ENCODE assay signal across 9 cellular contexts in the genomic region with DNA sequence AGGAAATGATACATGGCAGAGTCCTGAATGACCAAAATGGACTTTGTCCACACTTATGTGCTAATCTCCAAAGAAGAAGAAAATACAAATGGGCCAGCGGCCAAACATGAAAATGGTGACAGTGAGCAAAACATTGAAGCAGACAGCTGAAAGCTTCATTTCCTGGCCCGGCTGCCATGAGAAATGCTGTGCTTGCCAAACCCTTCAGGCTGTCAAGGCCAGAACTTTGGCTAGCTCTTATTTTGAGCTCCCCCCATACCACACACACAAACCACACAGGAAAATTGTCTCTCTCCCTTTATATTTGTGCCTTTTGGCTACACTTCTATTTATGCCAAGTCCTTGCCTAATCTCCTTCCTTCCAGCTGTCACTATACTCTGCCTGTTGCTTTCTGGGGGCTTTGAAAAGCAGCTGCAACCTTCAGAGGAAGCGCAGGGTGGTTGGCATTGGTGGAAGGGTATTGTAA.
A peak's percentile ranks its signal among the peaks of the same experiment; 100 is the strongest.
DNase-seq lines count a peak whose midpoint lies in the region; ATAC-seq and TF ChIP-seq lines count a peak whose summit lies in the region.
"Had no signal": no experiment of that assay in that cellular context is flagged by ENCODE, and none has a peak within 500 bp of the region (broad histone marks: within the 10 kb centered on the region; RNA-seq: fewer than 3 reads in every experiment).

No MANE protein-coding gene starts in this region.

- H3K27ac ChIP-seq in fibroblast of lung (ENCODE audit: insufficient read depth, low read length): peak overlapping the region; percentile 0

- peaks cover 13% of the 10 kb centered on the region for H3K9me3 Mint-ChIP-seq in nephron progenitor cell

- H3K79me2 ChIP-seq in fibroblast of lung (ENCODE audit: control insufficient read depth, insufficient read depth, low read length): no peaks in the 10 kb centered on the region

- DNase-seq in AG08395 (ENCODE audit: low spot score): peak; percentile 49
- peak; percentile 44 for DNase-seq in NCI-H82 treated with DMSO at 0.1 percent for 48 hours (lab: John Stamatoyannopoulos, UW; ENCODE audit: unreplicated experiment)
- DNase-seq in fibroblast of lung (ENCODE audit: low read depth in 2 of 2): peak; percentile 91 to 92
- no peak for DNase-seq in nephron progenitor cell
- no peak for DNase-seq in amniotic stem cell (lab: John Stamatoyannopoulos, UW)
- no peak for DNase-seq in activated naive CD4-positive, alpha-beta T cell (lab: John Stamatoyannopoulos, UW)

- no peaks in the 10 kb centered on the region for H3K27me3 ChIP-seq in fibroblast of lung (ENCODE audit: control insufficient read depth, insufficient read depth, low read length)

- no peak overlapping the region for H3K9ac ChIP-seq in fibroblast of lung (ENCODE audit: insufficient read depth, low read length)

- H2AFZ ChIP-seq in fibroblast of lung (ENCODE audit: low read length): no peak overlapping the region

- H3K27ac Mint-ChIP-seq in nephron progenitor cell: peak overlapping the region; percentile 91
- H3K27ac Mint-ChIP-seq: memory B cell had no signal

- ATAC-seq in HG02610 (IDR thresholded peaks at IDR 0.05; ENCODE audit: unreplicated experiment) (no peak), GM21723 (IDR thresholded peaks at IDR 0.05; ENCODE audit: unreplicated experiment) (no peak)

- H3K36me3 Mint-ChIP-seq in nephron progenitor cell (ENCODE audit: low read depth): peaks cover 13% of the 10 kb centered on the region

- no peak overlapping the region for H3K4me3 ChIP-seq in fibroblast of lung (replicated peaks in 1 of 4; ENCODE audit: control extremely low read depth in 1 of 4, insufficient read depth in 1 of 4, low read depth in 3 of 4, low read length in 4 of 4)

- no peaks in the 10 kb centered on the region for H4K20me1 ChIP-seq in fibroblast of lung (ENCODE audit: control insufficient read depth, extremely low read depth, insufficient read depth, low read length)

- H3K27me3 Mint-ChIP-seq in nephron progenitor cell (ENCODE audit: low read depth, poor library complexity): no peaks in the 10 kb centered on the region
- H3K27me3 Mint-ChIP-seq: memory B cell had no signal

- TF ChIP-seq CTCF in fibroblast of lung (conservative IDR thresholded peaks at IDR 0.05 in 1 of 2, IDR thresholded peaks at IDR 0.05 in 1 of 2; ENCODE audit: low read depth in 1 of 2, low read length in 2 of 2): no peak
- TF ChIP-seq CTCF in nephron progenitor cell (IDR thresholded peaks at IDR 0.05): no peak

- H3K4me2 ChIP-seq in fibroblast of lung (ENCODE audit: extremely low read depth, insufficient read depth, low read length): no peak overlapping the region

- no peaks in the 10 kb centered on the region for H3K36me3 ChIP-seq in fibroblast of lung (ENCODE audit: control insufficient read depth, insufficient read depth, low read length)

- peaks cover 67% of the 10 kb centered on the region for H3K4me1 Mint-ChIP-seq in nephron progenitor cell
- H3K4me1 Mint-ChIP-seq: memory B cell had no signal

- H3K4me3 Mint-ChIP-seq in nephron progenitor cell: no peak overlapping the region
- H3K4me3 Mint-ChIP-seq: memory B cell had no signal

- peaks cover 27% of the 10 kb centered on the region for H3K4me1 ChIP-seq in fibroblast of lung (ENCODE audit: control insufficient read depth, extremely low read depth, insufficient read depth, low read length)

- H3K9me3 ChIP-seq in fibroblast of lung (ENCODE audit: control insufficient read depth, insufficient read depth, low read depth, low read length): no peaks in the 10 kb centered on the region

Comparison
In these comparisons a context has a peak if more than half of its experiments do, and no peak if none do; other contexts are left out.
1. DNase-seq: peak in AG08395 (single experiment), NCI-H82 treated with DMSO at 0.1 percent for 48 hours (single experiment) and fibroblast of lung (2 of 2); none in nephron progenitor cell (single experiment), amniotic stem cell (single experiment) and activated naive CD4-positive, alpha-beta T cell (0 of 4).